1 cellular context compared by ENCODE assay signal in the genomic region with DNA sequence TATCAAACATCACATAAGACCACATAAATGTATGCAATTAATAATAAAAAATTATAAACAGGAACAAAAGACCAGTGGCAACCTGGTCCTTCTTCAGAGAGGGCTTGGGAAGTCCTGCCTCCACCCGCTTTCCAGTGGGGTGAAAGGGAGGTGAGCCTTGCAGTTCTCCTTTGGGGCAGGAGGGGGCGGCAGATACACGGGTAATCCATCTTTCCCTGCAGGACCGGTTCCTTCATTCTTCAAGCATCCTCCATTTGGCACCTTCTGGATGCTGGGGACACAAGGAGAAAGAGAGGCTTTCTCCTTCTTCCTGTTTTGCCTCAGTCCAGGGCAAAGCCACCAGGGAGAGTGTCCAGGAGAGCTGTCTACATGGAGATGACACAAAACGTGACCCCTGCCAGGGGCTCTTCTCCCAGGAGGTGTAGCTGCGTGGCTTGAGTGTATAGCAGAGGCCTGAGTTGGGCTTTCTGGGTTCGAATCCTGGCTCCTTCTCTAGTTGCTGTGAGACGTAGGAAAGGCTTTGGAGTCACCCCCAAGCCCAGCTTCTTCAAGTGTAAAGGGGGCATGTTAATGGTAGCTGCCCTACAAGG.
TF ChIP-seq lines count a peak whose summit lies in the region.

No MANE protein-coding gene starts in this region.

TF ChIP-seq in HEK293, 187 proteins besides CTCF, POLR2A, EP300 and RAD21 (continued from another document):
- TF ChIP-seq, protein P1, sequence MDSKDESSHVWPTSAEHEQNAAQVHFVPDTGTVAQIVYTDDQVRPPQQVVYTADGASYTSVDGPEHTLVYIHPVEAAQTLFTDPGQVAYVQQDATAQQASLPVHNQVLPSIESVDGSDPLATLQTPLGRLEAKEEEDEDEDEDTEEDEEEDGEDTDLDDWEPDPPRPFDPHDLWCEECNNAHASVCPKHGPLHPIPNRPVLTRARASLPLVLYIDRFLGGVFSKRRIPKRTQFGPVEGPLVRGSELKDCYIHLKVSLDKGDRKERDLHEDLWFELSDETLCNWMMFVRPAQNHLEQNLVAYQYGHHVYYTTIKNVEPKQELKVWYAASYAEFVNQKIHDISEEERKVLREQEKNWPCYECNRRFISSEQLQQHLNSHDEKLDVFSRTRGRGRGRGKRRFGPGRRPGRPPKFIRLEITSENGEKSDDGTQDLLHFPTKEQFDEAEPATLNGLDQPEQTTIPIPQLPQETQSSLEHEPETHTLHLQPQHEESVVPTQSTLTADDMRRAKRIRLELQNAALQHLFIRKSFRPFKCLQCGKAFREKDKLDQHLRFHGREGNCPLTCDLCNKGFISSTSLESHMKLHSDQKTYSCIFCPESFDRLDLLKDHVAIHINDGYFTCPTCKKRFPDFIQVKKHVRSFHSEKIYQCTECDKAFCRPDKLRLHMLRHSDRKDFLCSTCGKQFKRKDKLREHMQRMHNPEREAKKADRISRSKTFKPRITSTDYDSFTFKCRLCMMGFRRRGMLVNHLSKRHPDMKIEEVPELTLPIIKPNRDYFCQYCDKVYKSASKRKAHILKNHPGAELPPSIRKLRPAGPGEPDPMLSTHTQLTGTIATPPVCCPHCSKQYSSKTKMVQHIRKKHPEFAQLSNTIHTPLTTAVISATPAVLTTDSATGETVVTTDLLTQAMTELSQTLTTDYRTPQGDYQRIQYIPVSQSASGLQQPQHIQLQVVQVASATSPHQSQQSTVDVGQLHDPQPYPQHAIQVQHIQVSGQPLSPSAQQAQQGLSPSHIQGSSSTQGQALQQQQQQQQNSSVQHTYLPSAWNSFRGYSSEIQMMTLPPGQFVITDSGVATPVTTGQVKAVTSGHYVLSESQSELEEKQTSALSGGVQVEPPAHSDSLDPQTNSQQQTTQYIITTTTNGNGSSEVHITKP (tag by site-specific recombination; IDR thresholded peaks at IDR 0.05) = 0 out of 2 replicates have a peak, but pooled peaks have one; percentile 31
- TF ChIP-seq, protein P2, sequence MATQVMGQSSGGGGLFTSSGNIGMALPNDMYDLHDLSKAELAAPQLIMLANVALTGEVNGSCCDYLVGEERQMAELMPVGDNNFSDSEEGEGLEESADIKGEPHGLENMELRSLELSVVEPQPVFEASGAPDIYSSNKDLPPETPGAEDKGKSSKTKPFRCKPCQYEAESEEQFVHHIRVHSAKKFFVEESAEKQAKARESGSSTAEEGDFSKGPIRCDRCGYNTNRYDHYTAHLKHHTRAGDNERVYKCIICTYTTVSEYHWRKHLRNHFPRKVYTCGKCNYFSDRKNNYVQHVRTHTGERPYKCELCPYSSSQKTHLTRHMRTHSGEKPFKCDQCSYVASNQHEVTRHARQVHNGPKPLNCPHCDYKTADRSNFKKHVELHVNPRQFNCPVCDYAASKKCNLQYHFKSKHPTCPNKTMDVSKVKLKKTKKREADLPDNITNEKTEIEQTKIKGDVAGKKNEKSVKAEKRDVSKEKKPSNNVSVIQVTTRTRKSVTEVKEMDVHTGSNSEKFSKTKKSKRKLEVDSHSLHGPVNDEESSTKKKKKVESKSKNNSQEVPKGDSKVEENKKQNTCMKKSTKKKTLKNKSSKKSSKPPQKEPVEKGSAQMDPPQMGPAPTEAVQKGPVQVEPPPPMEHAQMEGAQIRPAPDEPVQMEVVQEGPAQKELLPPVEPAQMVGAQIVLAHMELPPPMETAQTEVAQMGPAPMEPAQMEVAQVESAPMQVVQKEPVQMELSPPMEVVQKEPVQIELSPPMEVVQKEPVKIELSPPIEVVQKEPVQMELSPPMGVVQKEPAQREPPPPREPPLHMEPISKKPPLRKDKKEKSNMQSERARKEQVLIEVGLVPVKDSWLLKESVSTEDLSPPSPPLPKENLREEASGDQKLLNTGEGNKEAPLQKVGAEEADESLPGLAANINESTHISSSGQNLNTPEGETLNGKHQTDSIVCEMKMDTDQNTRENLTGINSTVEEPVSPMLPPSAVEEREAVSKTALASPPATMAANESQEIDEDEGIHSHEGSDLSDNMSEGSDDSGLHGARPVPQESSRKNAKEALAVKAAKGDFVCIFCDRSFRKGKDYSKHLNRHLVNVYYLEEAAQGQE (tag by site-specific recombination; IDR thresholded peaks at IDR 0.05) = no peak
- TF ChIP-seq ZNF221 (tag by site-specific recombination; IDR thresholded peaks at IDR 0.05; ENCODE audit: borderline replicate concordance) (no peak), ZNF2 (tag by site-specific recombination; IDR thresholded peaks at IDR 0.05) (0 out of 2 replicates have a peak, but pooled peaks have one; percentile 29), ZNF169 (tag by site-specific recombination; IDR thresholded peaks at IDR 0.05) (no peak), PRDM1 (tag by site-specific recombination; IDR thresholded peaks at IDR 0.05) (peak; percentile 29; the same call in 1 of the 2 replicates), ZNF426 (tag by site-specific recombination; IDR thresholded peaks at IDR 0.05) (no peak)
- TF ChIP-seq, protein P3, sequence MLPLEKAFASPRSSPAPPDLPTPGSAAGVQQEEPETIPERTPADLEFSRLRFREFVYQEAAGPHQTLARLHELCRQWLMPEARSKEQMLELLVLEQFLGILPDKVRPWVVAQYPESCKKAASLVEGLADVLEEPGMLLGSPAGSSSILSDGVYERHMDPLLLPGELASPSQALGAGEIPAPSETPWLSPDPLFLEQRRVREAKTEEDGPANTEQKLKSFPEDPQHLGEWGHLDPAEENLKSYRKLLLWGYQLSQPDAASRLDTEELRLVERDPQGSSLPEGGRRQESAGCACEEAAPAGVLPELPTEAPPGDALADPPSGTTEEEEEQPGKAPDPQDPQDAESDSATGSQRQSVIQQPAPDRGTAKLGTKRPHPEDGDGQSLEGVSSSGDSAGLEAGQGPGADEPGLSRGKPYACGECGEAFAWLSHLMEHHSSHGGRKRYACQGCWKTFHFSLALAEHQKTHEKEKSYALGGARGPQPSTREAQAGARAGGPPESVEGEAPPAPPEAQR (tag by site-specific recombination; IDR thresholded peaks at IDR 0.05) = no peak
